32 cellular contexts compared by ENCODE assay signal in the genomic region with DNA sequence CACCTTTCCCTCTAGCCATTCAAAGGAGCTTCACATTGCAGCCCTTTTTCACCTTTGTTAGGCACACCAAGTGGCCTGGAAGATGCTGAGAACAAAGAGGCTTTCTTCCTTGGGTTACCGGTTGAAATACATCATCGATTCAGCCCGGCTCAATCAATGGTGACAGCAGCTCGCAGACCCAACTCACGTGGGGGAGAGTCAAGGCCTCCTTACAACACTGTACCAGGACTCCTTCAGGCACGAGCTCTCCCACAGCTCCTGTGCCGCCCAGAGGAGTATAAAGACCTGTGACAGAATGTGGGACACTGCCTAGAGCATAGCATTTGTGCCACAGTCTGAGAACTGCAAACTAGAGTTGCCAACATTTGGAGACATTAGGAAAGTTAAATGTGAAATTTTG. TPM values are rescaled to one million over a fixed set of nuclear protein-coding genes. Genes with fewer than 3 reads are reported as not detected.
"Had no signal": no experiment of that assay in that cellular context is flagged by ENCODE, and none has a peak within 500 bp of the region (broad histone marks: within the 10 kb centered on the region; RNA-seq: fewer than 3 reads in every experiment).

No MANE protein-coding gene starts in this region.

- H3K9me3 Mint-ChIP-seq: immature natural killer cell; memory B cell; natural killer cell treated with Interleukin-12 subunit alpha and Interleukin-12 subunit beta and Interleukin-15 and Interleukin-18, amount 100 ng/mL, for 72 hours; T-cell; T-helper 2 cell treated with Interferon-gamma antibody and Interleukin-4, amounts not matched to agents 5 μg/mL and 100 μg/mL, for 36 hours had no signal

- H3K27me3 ChIP-seq: ascending aorta, cardiac muscle cell, dorsolateral prefrontal cortex, gastrocnemius medialis, hepatocyte, ovary, right atrium auricular region had no signal

- H3K4me3 ChIP-seq: ascending aorta, cardiac muscle cell, coronary artery, dorsolateral prefrontal cortex, gastrocnemius medialis, hepatocyte, ovary, psoas muscle, right atrium auricular region, spleen, thoracic aorta had no signal

- ATAC-seq: gastrocnemius medialis; left colon; natural killer cell treated with Interleukin-12 subunit alpha and Interleukin-12 subunit beta and Interleukin-15 and Interleukin-18, amount 100 ng/mL, for 72 hours; psoas muscle; T-cell had no signal

- H3K36me3 ChIP-seq: ascending aorta, cardiac muscle cell, gastrocnemius medialis, ovary, right atrium auricular region, spleen, thoracic aorta had no signal

- H3K4me3 Mint-ChIP-seq: activated naive CD8-positive, alpha-beta T cell; brain; immature natural killer cell; memory B cell; natural killer cell treated with Interleukin-12 subunit alpha and Interleukin-12 subunit beta and Interleukin-15 and Interleukin-18, amount 100 ng/mL, for 72 hours; T-cell; T-helper 2 cell treated with Interferon-gamma antibody and Interleukin-4, amounts not matched to agents 5 μg/mL and 100 μg/mL, for 36 hours had no signal

- H3K27ac Mint-ChIP-seq: activated naive CD8-positive, alpha-beta T cell; brain; immature natural killer cell; memory B cell; natural killer cell treated with Interleukin-12 subunit alpha and Interleukin-12 subunit beta and Interleukin-15 and Interleukin-18, amount 100 ng/mL, for 72 hours; T-helper 2 cell treated with Interferon-gamma antibody and Interleukin-4, amounts not matched to agents 5 μg/mL and 100 μg/mL, for 36 hours had no signal

- H3K4me1 ChIP-seq: psoas muscle had no signal

- DNase-seq: activated CD4-positive, alpha-beta T cell treated with anti-CD3 and anti-CD28 coated beads for 4 hours; activated CD4-positive, alpha-beta T cell treated with anti-CD3 and anti-CD28 coated beads, Interleukin-2, amount 50 U/mL, for 4 hours; activated effector memory CD4-positive, alpha-beta T cell treated with Interleukin-2 at 50 U/mL for 16 hours; activated naive CD4-positive, alpha-beta T cell treated with Interleukin-2 at 50 U/mL for 16 hours; activated T-cell treated with anti-CD3 and anti-CD28 coated beads for 4 hours; dorsolateral prefrontal cortex; effector memory CD4-positive, alpha-beta T cell; gastrocnemius medialis; glutamatergic neuron; immature natural killer cell; kidney; left colon; midbrain; ovary; psoas muscle; spleen; stimulated activated naive CD4-positive, alpha-beta T cell; T-cell; trophoblast cell had no signal

- H3K27me3 Mint-ChIP-seq: activated naive CD8-positive, alpha-beta T cell; natural killer cell treated with Interleukin-12 subunit alpha and Interleukin-12 subunit beta and Interleukin-15 and Interleukin-18, amount 100 ng/mL, for 72 hours; T-cell had no signal

- H3K36me3 Mint-ChIP-seq: activated naive CD8-positive, alpha-beta T cell; brain; immature natural killer cell; memory B cell; natural killer cell treated with Interleukin-12 subunit alpha and Interleukin-12 subunit beta and Interleukin-15 and Interleukin-18, amount 100 ng/mL, for 72 hours; T-cell had no signal

- H3K27ac ChIP-seq: ascending aorta, cardiac muscle cell, coronary artery, dorsolateral prefrontal cortex, gastrocnemius medialis, hepatocyte, ovary, psoas muscle, right atrium auricular region, spleen, thoracic aorta had no signal

- H3K9me3 ChIP-seq: ascending aorta, gastrocnemius medialis, ovary, psoas muscle, right atrium auricular region, spleen, thoracic aorta had no signal

RNA-seq across cellular contexts. Expression of a gene that starts 3.9 kb away (rescaled TPM):
- total RNA-seq: ascending aorta, epithelial cell of proximal tubule, gastrocnemius medialis, hepatocyte, left colon, lower leg skin, psoas muscle, right atrium auricular region had no signal
- polyA plus RNA-seq: hepatocyte had no signal
